8 cellular contexts compared by ENCODE assay signal in the genomic region with DNA sequence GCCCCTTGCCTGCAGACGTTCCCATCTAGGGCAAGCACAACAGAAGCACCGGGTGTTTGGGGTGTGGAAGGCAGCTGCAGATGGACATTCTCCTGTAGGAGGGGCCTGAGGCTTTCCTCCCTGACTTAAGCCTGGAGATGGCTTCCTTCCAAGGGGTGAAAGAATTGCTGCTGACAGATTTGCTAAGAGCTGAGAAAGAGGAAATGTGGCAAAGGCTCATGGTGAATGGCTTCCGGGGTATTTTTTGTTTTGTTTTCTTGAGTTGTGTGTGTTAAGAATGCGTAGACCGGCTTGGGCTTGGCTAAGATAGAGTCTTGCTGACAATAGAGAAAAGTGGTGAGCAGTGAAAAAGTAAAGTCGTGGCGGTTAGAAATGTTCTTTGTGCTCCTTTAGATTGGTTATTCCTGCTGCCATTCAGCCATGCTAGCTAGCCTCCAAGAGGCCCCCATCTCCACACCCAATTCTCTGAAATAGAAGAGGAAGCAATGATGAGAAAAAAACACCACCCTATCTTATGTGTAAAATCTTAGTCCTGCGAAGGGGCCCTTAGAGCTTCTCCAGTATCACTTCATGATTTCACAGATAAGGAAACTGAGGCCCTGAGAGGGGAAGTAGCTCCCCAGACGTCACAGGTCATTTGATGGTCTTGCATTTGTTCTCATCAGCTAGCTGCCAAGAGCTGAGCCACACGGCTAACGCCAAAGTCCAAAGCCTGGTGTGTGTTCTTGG. TPM values are rescaled to one million over a fixed set of nuclear protein-coding genes. Genes with fewer than 3 reads are reported as not detected.
DNase-seq lines count a peak whose midpoint lies in the region; ATAC-seq and TF ChIP-seq lines count a peak whose summit lies in the region.

No MANE protein-coding gene starts in this region.

- intact Hi-C loops in prostate gland (cut with DNase I): no loop called here

- in situ Hi-C loops in brain microvascular endothelial cell (cut with HindIII; ENCODE audit: low pct_ligation_motif_present, low sequenced_read_pairs): loop anchor here (25.0 kb wide), 1 partner anchor 88 kb away; no protein-coding TSS in a partner anchor

- H3K27me3 ChIP-seq in brain microvascular endothelial cell (replicated peaks) (no peaks in the 10 kb centered on the region), prostate gland (replicated peaks; ENCODE audit: insufficient read depth) (no peaks in the 10 kb centered on the region)

- peak overlapping the region; percentile 73 for H3K4me3 Mint-ChIP-seq in memory B cell

- WGBS in prostate gland: 56% methylated on average over 11 of the region's 11 CpGs

- H3K36me3 ChIP-seq in brain microvascular endothelial cell (replicated peaks) (no peaks in the 10 kb centered on the region), prostate gland (no peaks in the 10 kb centered on the region)

- TF ChIP-seq POLR2A in prostate gland (IDR thresholded peaks at IDR 0.05): no peak

- H3K27ac ChIP-seq in brain microvascular endothelial cell (no peak overlapping the region), prostate gland (no peak overlapping the region)

- no peak for DNase-seq in activated CD4-positive, CD25-positive, alpha-beta regulatory T cell treated with anti-CD3 and anti-CD28 coated beads, Interleukin-2, amount 50 U/mL, for 72 hours
- DNase-seq in NOMO-1 treated with DMSO at 0.1 percent for 48 hours (lab: John Stamatoyannopoulos, UW; ENCODE audit: unreplicated experiment) (peak; percentile 94), brain microvascular endothelial cell (peak; percentile 32), memory B cell (ENCODE audit: low spot score in 2 of 2) (peak; percentile 44 to 56), prostate gland (ENCODE audit: low spot score) (no peak), DMS153 (lab: John Stamatoyannopoulos, UW) (no peak)

- peak; percentile 12 to 14 for ATAC-seq in activated CD4-positive, CD25-positive, alpha-beta regulatory T cell treated with anti-CD3 and anti-CD28 coated beads, Interleukin-2, amount 50 U/mL, for 24 hours
- ATAC-seq in memory B cell (ENCODE audit: low read depth) (peak; percentile 63), HG02678 (IDR thresholded peaks at IDR 0.05; ENCODE audit: unreplicated experiment) (no peak)

- H3K27ac Mint-ChIP-seq in memory B cell: peak overlapping the region; percentile 96

- H3K4me3 ChIP-seq in brain microvascular endothelial cell (ENCODE audit: low read depth, low read length) (no peak overlapping the region), prostate gland (no peak overlapping the region)

- H3K9me3 ChIP-seq in prostate gland: no peaks in the 10 kb centered on the region

- peaks cover 29% of the 10 kb centered on the region for H3K36me3 Mint-ChIP-seq in memory B cell

- H3K4me1 Mint-ChIP-seq in memory B cell: peaks cover 74% of the 10 kb centered on the region

- H3K4me1 ChIP-seq in prostate gland (replicated peaks): no peaks in the 10 kb centered on the region

- no peaks in the 10 kb centered on the region for H3K27me3 Mint-ChIP-seq in memory B cell

- TF ChIP-seq CTCF in brain microvascular endothelial cell (IDR thresholded peaks at IDR 0.05; ENCODE audit: low read depth, low read length, missing control alignments) (no peak), prostate gland (IDR thresholded peaks at IDR 0.05) (no peak)

- H3K9me3 Mint-ChIP-seq in memory B cell: no peaks in the 10 kb centered on the region

RNA-seq across cellular contexts. Expression of a gene that starts 36.9 kb away (rescaled TPM):
- total RNA-seq in prostate gland: 10 to 100 TPM; 42.8 to 60.2 TPM

Comparison
In these comparisons a context has a peak if more than half of its experiments do, and no peak if none do; other contexts are left out.
1. DNase-seq: peak in NOMO-1 treated with DMSO at 0.1 percent for 48 hours (single experiment), brain microvascular endothelial cell (single experiment) and memory B cell (2 of 2); none in activated CD4-positive, CD25-positive, alpha-beta regulatory T cell treated with anti-CD3 and anti-CD28 coated beads, Interleukin-2, amount 50 U/mL, for 72 hours (single experiment), prostate gland (single experiment) and DMS153 (single experiment).